1 cellular context compared by ENCODE assay signal in genomic region chr11:64762916-64763803, GRCh38.
TF ChIP-seq lines count a peak whose summit lies in the region.

No MANE protein-coding gene starts in this region.

TF ChIP-seq in K562, 482 proteins besides CTCF, POLR2A, EP300 and RAD21:
- TF ChIP-seq SPI1 (IDR thresholded peaks at IDR 0.05; ENCODE audit: borderline replicate concordance, low read depth, low read length) (peak; percentile 74; the same call in 1 of the 2 replicates), POLR2AphosphoS5 (IDR thresholded peaks at IDR 0.05; ENCODE audit: control insufficient read depth, insufficient read depth, low read depth, low read length) (peak; percentile 47; the same call in 1 of the 2 replicates), MIER1 (IDR thresholded peaks at IDR 0.05; ENCODE audit: low read depth) (no peak), NUFIP1 (IDR thresholded peaks at IDR 0.05; ENCODE audit: partially characterized antibody) (no peak), RBFOX2 (IDR thresholded peaks at IDR 0.05; ENCODE audit: low read depth, low read length) (0 out of 2 replicates have a peak, but pooled peaks have one; percentile 52), ZC3H8 (IDR thresholded peaks at IDR 0.05) (no peak), ARID1B (IDR thresholded peaks at IDR 0.05) (no peak), ZNF124 (CRISPR knock-in tag; IDR thresholded peaks at IDR 0.05) (no peak), ESRRA (IDR thresholded peaks at IDR 0.05; ENCODE audit: borderline replicate concordance, low read depth) (peak; percentile 57; the same call in 1 of the 2 replicates), POLR2G (IDR thresholded peaks at IDR 0.05; ENCODE audit: low read depth, low read length) (peak; percentile 69), MCM3 (IDR thresholded peaks at IDR 0.05) (no peak), ZNF140 (CRISPR knock-in tag; IDR thresholded peaks at IDR 0.05) (no peak), MAFF (IDR thresholded peaks at IDR 0.05; ENCODE audit: low read length) (no peak), ZKSCAN3 (CRISPR knock-in tag; IDR thresholded peaks at IDR 0.05) (no peak), E2F3 (CRISPR knock-in tag; IDR thresholded peaks at IDR 0.05) (no peak), TCF3 (CRISPR knock-in tag; IDR thresholded peaks at IDR 0.05) (0 out of 2 replicates have a peak, but pooled peaks have one; percentile 13), ZBTB12 (CRISPR knock-in tag; IDR thresholded peaks at IDR 0.05) (no peak), FUS (optimal IDR thresholded peaks at IDR 0.05; ENCODE audit: low read depth, low read length) (no peak), KDM1A (IDR thresholded peaks at IDR 0.05) (no peak)
- TF ChIP-seq, protein P1, sequence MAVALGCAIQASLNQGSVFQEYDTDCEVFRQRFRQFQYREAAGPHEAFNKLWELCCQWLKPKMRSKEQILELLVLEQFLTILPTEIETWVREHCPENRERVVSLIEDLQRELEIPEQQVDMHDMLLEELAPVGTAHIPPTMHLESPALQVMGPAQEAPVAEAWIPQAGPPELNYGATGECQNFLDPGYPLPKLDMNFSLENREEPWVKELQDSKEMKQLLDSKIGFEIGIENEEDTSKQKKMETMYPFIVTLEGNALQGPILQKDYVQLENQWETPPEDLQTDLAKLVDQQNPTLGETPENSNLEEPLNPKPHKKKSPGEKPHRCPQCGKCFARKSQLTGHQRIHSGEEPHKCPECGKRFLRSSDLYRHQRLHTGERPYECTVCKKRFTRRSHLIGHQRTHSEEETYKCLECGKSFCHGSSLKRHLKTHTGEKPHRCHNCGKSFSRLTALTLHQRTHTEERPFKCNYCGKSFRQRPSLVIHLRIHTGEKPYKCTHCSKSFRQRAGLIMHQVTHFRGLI (CRISPR knock-in tag; IDR thresholded peaks at IDR 0.05): no peak
- TF ChIP-seq, protein P2, sequence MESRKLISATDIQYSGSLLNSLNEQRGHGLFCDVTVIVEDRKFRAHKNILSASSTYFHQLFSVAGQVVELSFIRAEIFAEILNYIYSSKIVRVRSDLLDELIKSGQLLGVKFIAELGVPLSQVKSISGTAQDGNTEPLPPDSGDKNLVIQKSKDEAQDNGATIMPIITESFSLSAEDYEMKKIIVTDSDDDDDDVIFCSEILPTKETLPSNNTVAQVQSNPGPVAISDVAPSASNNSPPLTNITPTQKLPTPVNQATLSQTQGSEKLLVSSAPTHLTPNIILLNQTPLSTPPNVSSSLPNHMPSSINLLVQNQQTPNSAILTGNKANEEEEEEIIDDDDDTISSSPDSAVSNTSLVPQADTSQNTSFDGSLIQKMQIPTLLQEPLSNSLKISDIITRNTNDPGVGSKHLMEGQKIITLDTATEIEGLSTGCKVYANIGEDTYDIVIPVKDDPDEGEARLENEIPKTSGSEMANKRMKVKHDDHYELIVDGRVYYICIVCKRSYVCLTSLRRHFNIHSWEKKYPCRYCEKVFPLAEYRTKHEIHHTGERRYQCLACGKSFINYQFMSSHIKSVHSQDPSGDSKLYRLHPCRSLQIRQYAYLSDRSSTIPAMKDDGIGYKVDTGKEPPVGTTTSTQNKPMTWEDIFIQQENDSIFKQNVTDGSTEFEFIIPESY (CRISPR knock-in tag; IDR thresholded peaks at IDR 0.05): peak; percentile 90
